9 cellular contexts compared by ENCODE assay signal in genomic region chr2:239257511-239257937, GRCh38.
DNase-seq lines count a peak whose midpoint lies in the region; ATAC-seq, FAIRE-seq and TF ChIP-seq lines count a peak whose summit lies in the region.
"Had no signal": no experiment of that assay in that cellular context is flagged by ENCODE, and none has a peak within 500 bp of the region (broad histone marks: within the 10 kb centered on the region; RNA-seq: fewer than 3 reads in every experiment).

No MANE protein-coding gene starts in this region.

- no peaks in the 10 kb centered on the region for H3K27me3 Mint-ChIP-seq in CD4-positive, CD25-positive, alpha-beta regulatory T cell
- no peaks in the 10 kb centered on the region for H3K27me3 Mint-ChIP-seq in activated CD4-positive, alpha-beta memory T cell treated with anti-CD3 and anti-CD28 coated beads, Interleukin-2, amount 10 ng/mL, durations not matched to agents 7 days and 5 days
- peaks cover 5% of the 10 kb centered on the region for H3K27me3 Mint-ChIP-seq in GM23338 (ENCODE audit: insufficient read depth, low read depth, poor library complexity)

- peak overlapping the region; percentile 42 to 91 (median 89) for H3K27ac Mint-ChIP-seq in CD4-positive, CD25-positive, alpha-beta regulatory T cell
- H3K27ac Mint-ChIP-seq in activated CD4-positive, alpha-beta memory T cell treated with anti-CD3 and anti-CD28 coated beads, Interleukin-2, amount 10 ng/mL, durations not matched to agents 7 days and 5 days, result peak overlapping the region; percentile 95
- no peak overlapping the region for H3K27ac Mint-ChIP-seq in GM23338

- peaks cover 63% of the 10 kb centered on the region for H3K4me1 ChIP-seq in CD4-positive, CD25-positive, alpha-beta regulatory T cell (ENCODE audit: control insufficient read depth, insufficient read depth, low read length, poor library complexity, severe bottlenecking)
- H3K4me1 ChIP-seq in keratinocyte (ENCODE audit: control insufficient read depth, extremely low read depth, insufficient read depth, low read length), result peaks cover 7% of the 10 kb centered on the region
- peaks cover 19% of the 10 kb centered on the region; the same call in 1 of the 2 replicates for H3K4me1 ChIP-seq in GM23338 (ENCODE audit: insufficient read depth)

- peaks cover 12% of the 10 kb centered on the region for H3K36me3 ChIP-seq in CD4-positive, CD25-positive, alpha-beta regulatory T cell (ENCODE audit: control insufficient read depth, insufficient read depth, low read length)
- no peaks in the 10 kb centered on the region for H3K36me3 ChIP-seq in keratinocyte (ENCODE audit: control insufficient read depth in 2 of 2, extremely low read depth in 1 of 2, insufficient read depth in 2 of 2, low read length in 2 of 2)
- peaks cover 3% of the 10 kb centered on the region; the same call in 1 of the 2 replicates for H3K36me3 ChIP-seq in GM23338 (ENCODE audit: insufficient read depth)
- H3K36me3 ChIP-seq: heart right ventricle had no signal

- H4K20me1 ChIP-seq in keratinocyte (ENCODE audit: control insufficient read depth, extremely low read depth, insufficient read depth, low read length) (no peaks in the 10 kb centered on the region), GM23338 (replicated peaks; ENCODE audit: insufficient read depth) (peaks cover 24% of the 10 kb centered on the region)

- POLR2A ChIA-PET in activated CD4-positive, alpha-beta memory T cell treated with anti-CD3 and anti-CD28 coated beads, Interleukin-2, amount 10 ng/mL, durations not matched to agents 7 days and 5 days (lab: Charles Lee), result interaction anchor here (0.9 to 2.0 kb wide), 3 partner anchors 10 to 144 kb away, joined by 3 to 10 read pairs (median 3); no protein-coding TSS in a partner anchor

- peak overlapping the region; percentile 10 to 79 (median 40) for H3K4me3 Mint-ChIP-seq in CD4-positive, CD25-positive, alpha-beta regulatory T cell
- peak overlapping the region; percentile 8 for H3K4me3 Mint-ChIP-seq in activated CD4-positive, alpha-beta memory T cell treated with anti-CD3 and anti-CD28 coated beads, Interleukin-2, amount 10 ng/mL, durations not matched to agents 7 days and 5 days
- H3K4me3 Mint-ChIP-seq in GM23338, result no peak overlapping the region

- no peak overlapping the region for H3K4me3 ChIP-seq in CD4-positive, CD25-positive, alpha-beta regulatory T cell (ENCODE audit: low read depth, low read length)
- H3K4me3 ChIP-seq in keratinocyte (ENCODE audit: control insufficient read depth in 2 of 3, extremely low read depth in 1 of 3, insufficient read depth in 2 of 3, low read depth in 1 of 3, low read length in 3 of 3) (no peak overlapping the region), GM23338 (no peak overlapping the region)
- H3K4me3 ChIP-seq: heart right ventricle had no signal

- dilution Hi-C loops in keratinocyte (cut with MboI; ENCODE audit: extremely low pct_ligation_motif_present, low sequenced_read_pairs), result no loop called here

- H3K9me1 ChIP-seq in keratinocyte (ENCODE audit: control insufficient read depth, extremely low read depth, insufficient read depth, low read length), result no peaks in the 10 kb centered on the region

- H3K4me2 ChIP-seq in keratinocyte (ENCODE audit: control insufficient read depth, extremely low read depth, insufficient read depth, low read depth, low read length), result peak overlapping the region; percentile 25
- no peak overlapping the region for H3K4me2 ChIP-seq in GM23338

- H3F3A ChIP-seq in GM23338 (replicated peaks; ENCODE audit: low read depth), result no peaks in the 10 kb centered on the region

- no peaks in the 10 kb centered on the region for H3K9me2 ChIP-seq in GM23338 (ENCODE audit: insufficient read depth)

- CTCF ChIA-PET in activated CD4-positive, alpha-beta memory T cell treated with anti-CD3 and anti-CD28 coated beads, Interleukin-2, amount 10 ng/mL, durations not matched to agents 7 days and 5 days (lab: Charles Lee), result no interaction called here

- peaks cover 0 to 3% of the 10 kb centered on the region in 2 experiments for H3K9me3 ChIP-seq in CD4-positive, CD25-positive, alpha-beta regulatory T cell (ENCODE audit: control insufficient read depth in 2 of 2, low read length in 2 of 2)
- H3K9me3 ChIP-seq in keratinocyte (ENCODE audit: control insufficient read depth, low read depth, low read length), result no peaks in the 10 kb centered on the region

- H3K27me3 ChIP-seq in CD4-positive, CD25-positive, alpha-beta regulatory T cell (ENCODE audit: control insufficient read depth, insufficient read depth, low read length), result no peaks in the 10 kb centered on the region
- no peaks in the 10 kb centered on the region for H3K27me3 ChIP-seq in keratinocyte (ENCODE audit: control insufficient read depth, extremely low read depth, insufficient read depth, low read length)
- no peaks in the 10 kb centered on the region for H3K27me3 ChIP-seq in GM23338 (ENCODE audit: insufficient read depth)
- H3K27me3 ChIP-seq: heart right ventricle had no signal

- FAIRE-seq in HTR-8/SVneo (lab: Jason Lieb, UNC) (peak; percentile 38), keratinocyte (lab: Jason Lieb, UNC) (peak; percentile 81), D721Med (lab: Jason Lieb, UNC) (no peak)

- DNase-seq in CD4-positive, CD25-positive, alpha-beta regulatory T cell, result peak in 1 of 3 donors; percentile 68
- peak; percentile 50 for DNase-seq in HTR-8/SVneo (ENCODE audit: insufficient read length, low spot score)
- no peak for DNase-seq in activated CD4-positive, alpha-beta memory T cell treated with anti-CD3 and anti-CD28 coated beads, Interleukin-2, amount 10 ng/mL, durations not matched to agents 7 days and 5 days
- DNase-seq in keratinocyte (ENCODE audit: low read depth, low spot score), result peak; percentile 25
- no peak for DNase-seq in D721Med (ENCODE audit: insufficient read length, low spot score)
- DNase-seq in GM23338 (ENCODE audit: low spot score), result no peak
- no peak for DNase-seq in NCI-H128 (lab: John Stamatoyannopoulos, UW; ENCODE audit: unreplicated experiment)
- DNase-seq in G401 (ENCODE audit: low spot score), result no peak
- DNase-seq: heart right ventricle had no signal

- TF ChIP-seq CTCF in keratinocyte (optimal IDR thresholded peaks at IDR 0.05 in 1 of 3, IDR thresholded peaks at IDR 0.05 in 1 of 3, conservative IDR thresholded peaks at IDR 0.05 in 1 of 3; ENCODE audit: extremely low read depth in 1 of 3, insufficient read depth in 2 of 3, low read length in 3 of 3), result no peak
- TF ChIP-seq CTCF in D721Med (IDR thresholded peaks at IDR 0.05; ENCODE audit: insufficient read depth, missing control alignments), result no peak
- no peak for TF ChIP-seq CTCF in GM23338 (conservative IDR thresholded peaks at IDR 0.05; ENCODE audit: low read depth in 2 of 2)

- H3K4me1 Mint-ChIP-seq in CD4-positive, CD25-positive, alpha-beta regulatory T cell, result peaks cover 47 to 94% (median 80%) of the 10 kb centered on the region in 4 donors
- peaks cover 78% of the 10 kb centered on the region for H3K4me1 Mint-ChIP-seq in activated CD4-positive, alpha-beta memory T cell treated with anti-CD3 and anti-CD28 coated beads, Interleukin-2, amount 10 ng/mL, durations not matched to agents 7 days and 5 days
- peaks cover 56% of the 10 kb centered on the region for H3K4me1 Mint-ChIP-seq in GM23338

- H3K27ac ChIP-seq in CD4-positive, CD25-positive, alpha-beta regulatory T cell (ENCODE audit: insufficient read depth, low read length, poor library complexity, severe bottlenecking), result no peak overlapping the region
- peak overlapping the region; percentile 19 for H3K27ac ChIP-seq in keratinocyte (ENCODE audit: control insufficient read depth, insufficient read depth, low read length)
- H3K27ac ChIP-seq in GM23338 (ENCODE audit: low read depth), result no peak overlapping the region

- H3K9ac ChIP-seq in keratinocyte (ENCODE audit: control insufficient read depth, extremely low read depth, insufficient read depth, low read length), result no peak overlapping the region

- ATAC-seq in CD4-positive, CD25-positive, alpha-beta regulatory T cell (ENCODE audit: low read depth in 2 of 2), result peak; percentile 68 to 74
- ATAC-seq in GM23338, result no peak

- peaks cover 0 to 14% (median 2%) of the 10 kb centered on the region in 7 donors for H3K9me3 Mint-ChIP-seq in CD4-positive, CD25-positive, alpha-beta regulatory T cell
- peaks cover 6% of the 10 kb centered on the region for H3K9me3 Mint-ChIP-seq in activated CD4-positive, alpha-beta memory T cell treated with anti-CD3 and anti-CD28 coated beads, Interleukin-2, amount 10 ng/mL, durations not matched to agents 7 days and 5 days
- H3K9me3 Mint-ChIP-seq in GM23338, result peaks cover 21% of the 10 kb centered on the region

- H3K79me2 ChIP-seq in keratinocyte (ENCODE audit: control insufficient read depth, insufficient read depth, low read length), result peaks cover 1% of the 10 kb centered on the region
- H3K79me2 ChIP-seq in GM23338 (replicated peaks; ENCODE audit: insufficient read depth), result peaks cover 98% of the 10 kb centered on the region

- peaks cover 29% of the 10 kb centered on the region for H3K36me3 Mint-ChIP-seq in CD4-positive, CD25-positive, alpha-beta regulatory T cell
- peaks cover 62% of the 10 kb centered on the region for H3K36me3 Mint-ChIP-seq in activated CD4-positive, alpha-beta memory T cell treated with anti-CD3 and anti-CD28 coated beads, Interleukin-2, amount 10 ng/mL, durations not matched to agents 7 days and 5 days (ENCODE audit: low read depth)
- peaks cover 23% of the 10 kb centered on the region for H3K36me3 Mint-ChIP-seq in GM23338 (ENCODE audit: low read depth)

- in situ Hi-C loops in G401 (cut with HindIII; ENCODE audit: low sequenced_read_pairs), result no loop called here

- H2AFZ ChIP-seq in keratinocyte (ENCODE audit: control insufficient read depth, low read length) (no peak overlapping the region), GM23338 (no peak overlapping the region)

TF ChIP-seq in GM23338, 12 proteins besides CTCF, POLR2A, EP300 and RAD21 (continues in another document):
- TF ChIP-seq CREB1 (CRISPR knock-in tag; IDR thresholded peaks at IDR 0.05; ENCODE audit: low read depth), result no peak

Comparison
In these comparisons a context has a peak if more than half of its experiments do, and no peak if none do; other contexts are left out.
1. DNase-seq: peak in HTR-8/SVneo (single experiment) and keratinocyte (single experiment); none in activated CD4-positive, alpha-beta memory T cell treated with anti-CD3 and anti-CD28 coated beads, Interleukin-2, amount 10 ng/mL, durations not matched to agents 7 days and 5 days (single experiment), D721Med (single experiment), GM23338 (single experiment), NCI-H128 (single experiment) and G401 (single experiment).